Comparison of ENCODE assay signal across 8 cellular contexts in genomic region chr14:51094901-51095853, GRCh38. TPM values are rescaled to one million over a fixed set of nuclear protein-coding genes. Genes with fewer than 3 reads are reported as not detected.
DNase-seq lines count a peak whose midpoint lies in the region; ATAC-seq and TF ChIP-seq lines count a peak whose summit lies in the region.

Gene TRIM9, minus strand, starts transcription at chr14:51095105. Its CDS starts 166 bp downstream, at chr14:51094939.

- no peak for TF ChIP-seq CTCF in GM13976 (IDR thresholded peaks at IDR 0.05; ENCODE audit: borderline replicate concordance, control extremely low read depth, extremely low read depth, insufficient read depth, missing control alignments)
- no peak for TF ChIP-seq CTCF in transverse colon (IDR thresholded peaks at IDR 0.05)

- in situ Hi-C loops in GM13976 (cut with MboI; ENCODE audit: low sequenced_read_pairs, unreplicated experiment) (no loop called here), transverse colon (cut with MboI; ENCODE audit: low pct_ligation_motif_present in 1 of 4, low pct_unique_long_range_greater_than_20kb in 1 of 4, low sequenced_read_pairs in 3 of 4) (no loop called here)

- WGBS in transverse colon (ENCODE audit: low coverage in 1 of 2), 2 donors = 1% methylated on average over 42 of the region's 83 CpGs; no CpG with 5 or more reads in 1 of the 2 donors

- ATAC-seq in HG02870 (IDR thresholded peaks at IDR 0.05; ENCODE audit: unreplicated experiment) = peak; percentile 100
- peak; percentile 95 to 99 for ATAC-seq in left cardiac atrium

- TF ChIP-seq POLR2A in transverse colon (IDR thresholded peaks at IDR 0.05) = peak; percentile 25

- intact Hi-C loops in left cardiac atrium (cut with DNase I) = loop anchor here in 1 of 2 donors (10.0 kb wide), 1 partner anchor 140 kb away; no protein-coding TSS in a partner anchor
- intact Hi-C loops in transverse colon (cut with DNase I; ENCODE audit: low total_unique reads) = loop anchor here (10.0 kb wide), 1 partner anchor 140 kb away; no protein-coding TSS in a partner anchor

- DNase-seq in GM13976 (ENCODE audit: low spot score) (peak; percentile 99), NCI-H1436 treated with DMSO at 0.1 percent for 48 hours (lab: John Stamatoyannopoulos, UW) (peak; percentile 87), T-helper 1 cell (peak; percentile 68 to 90 (median 78)), amniotic stem cell (lab: John Stamatoyannopoulos, UW) (peak; percentile 58), left cardiac atrium (peak; percentile 91), pons (ENCODE audit: low spot score) (peak; percentile 97), transverse colon (peak; percentile 96)

- peaks cover 28% of the 10 kb centered on the region for H3K27me3 ChIP-seq in transverse colon

- H3K36me3 ChIP-seq in transverse colon = no peaks in the 10 kb centered on the region

- H3K27ac ChIP-seq in transverse colon = peak within 1 kb of the TSS; percentile 70 to 84 (median 80)

- H3K9me3 ChIP-seq in transverse colon = no peaks in the 10 kb centered on the region

- peak within 1 kb of the TSS; percentile 38 to 93 (median 52) for H3K4me3 ChIP-seq in transverse colon

- TF ChIP-seq EP300 in transverse colon (IDR thresholded peaks at IDR 0.05; ENCODE audit: low read depth) = no peak

- peaks cover 0 to 26% (median 22%) of the 10 kb centered on the region in 4 donors for H3K4me1 ChIP-seq in transverse colon

RNA-seq across cellular contexts. Expression of gene TRIM9, which starts in this region (rescaled TPM):
- total RNA-seq in left cardiac atrium = under 1 TPM; 0.24 to 0.89 TPM
- total RNA-seq in transverse colon = 10 to 100 TPM in 3 of 4 donors, 1 to 10 TPM in 1; 9.2 to 21.3 (median 16.1) TPM

Comparison
In these comparisons a context has a peak if more than half of its experiments do, and no peak if none do; other contexts are left out.
1. Peak in every context shown above with its lines: DNase-seq, ATAC-seq, H3K4me3 ChIP-seq and H3K27ac ChIP-seq.
2. RNA of gene TRIM9 (total RNA-seq): 9.2 to 21.3 TPM in transverse colon; 0.24 to 0.89 TPM in left cardiac atrium; every median in the first group is over 4 times any median in the second.
3. Peak in DNase-seq and ATAC-seq in left cardiac atrium; RNA of the gene not detected or under 1 TPM.